In genomic region chr17:69712801-69713311, GRCh38 we compare ENCODE assay signal across 19 cellular contexts.
"Had no signal": no experiment of that assay in that cellular context is flagged by ENCODE, and none has a peak within 500 bp of the region (broad histone marks: within the 10 kb centered on the region; RNA-seq: fewer than 3 reads in every experiment).

No MANE protein-coding gene starts in this region.

- H3K4me3 Mint-ChIP-seq: activated CD8-positive, alpha-beta memory T cell treated with anti-CD3 and anti-CD28 coated beads, Interleukin-2, amount 10 ng/mL, durations not matched to agents 7 days and 5 days; activated naive CD8-positive, alpha-beta T cell treated with anti-CD3 and anti-CD28 coated beads, Interleukin-2, amount 10 ng/mL, durations not matched to agents 7 days and 5 days; naive thymus-derived CD4-positive, alpha-beta T cell; stimulated activated naive CD8-positive, alpha-beta T cell treated with anti-CD3 and anti-CD28 coated beads, Interleukin-15, Interleukin-2, amounts not matched to agents 100 ng/mL and 50 ng/mL, for 24 hours had no signal

- H3K27me3 ChIP-seq: ascending aorta, cardiac muscle cell, testis, upper lobe of right lung had no signal

- H3K9me3 Mint-ChIP-seq: stimulated activated naive CD8-positive, alpha-beta T cell treated with anti-CD3 and anti-CD28 coated beads, Interleukin-15, Interleukin-2, amounts not matched to agents 100 ng/mL and 50 ng/mL, for 24 hours had no signal

- H3K27me3 Mint-ChIP-seq: activated naive CD8-positive, alpha-beta T cell treated with anti-CD3 and anti-CD28 coated beads, Interleukin-2, amount 10 ng/mL, durations not matched to agents 7 days and 5 days; naive thymus-derived CD4-positive, alpha-beta T cell; progenitor cell of endocrine pancreas had no signal

- H3K27ac ChIP-seq: ascending aorta, cardiac muscle cell, testis, upper lobe of right lung had no signal

- H3K27ac Mint-ChIP-seq: activated CD8-positive, alpha-beta memory T cell treated with anti-CD3 and anti-CD28 coated beads, Interleukin-2, amount 10 ng/mL, durations not matched to agents 7 days and 5 days; activated naive CD8-positive, alpha-beta T cell treated with anti-CD3 and anti-CD28 coated beads, Interleukin-2, amount 10 ng/mL, durations not matched to agents 7 days and 5 days; naive thymus-derived CD4-positive, alpha-beta T cell; progenitor cell of endocrine pancreas; stimulated activated naive CD8-positive, alpha-beta T cell treated with anti-CD3 and anti-CD28 coated beads, Interleukin-15, Interleukin-2, amounts not matched to agents 100 ng/mL and 50 ng/mL, for 24 hours had no signal

- FAIRE-seq: colon had no signal

- H3K36me3 Mint-ChIP-seq: activated CD8-positive, alpha-beta memory T cell treated with anti-CD3 and anti-CD28 coated beads, Interleukin-2, amount 10 ng/mL, durations not matched to agents 7 days and 5 days; activated naive CD8-positive, alpha-beta T cell treated with anti-CD3 and anti-CD28 coated beads, Interleukin-2, amount 10 ng/mL, durations not matched to agents 7 days and 5 days had no signal

- ATAC-seq: activated CD8-positive, alpha-beta memory T cell treated with anti-CD3 and anti-CD28 coated beads, Interleukin-2, amount 10 ng/mL, durations not matched to agents 7 days and 5 days; left colon; naive thymus-derived CD4-positive, alpha-beta T cell; sciatic nerve; upper lobe of right lung had no signal

- H3K4me3 ChIP-seq: ascending aorta, cardiac muscle cell, testis, upper lobe of right lung had no signal

- H3K4me1 ChIP-seq: ascending aorta, upper lobe of right lung had no signal

- H3K9me3 ChIP-seq: ascending aorta, testis, upper lobe of right lung had no signal

- H3K36me3 ChIP-seq: ascending aorta, cardiac muscle cell, upper lobe of right lung had no signal

- DNase-seq: activated CD4-positive, alpha-beta T cell treated with anti-CD3 and anti-CD28 coated beads, Interleukin-2, amount 50 U/mL, for 48 hours; activated CD4-positive, CD25-positive, alpha-beta regulatory T cell treated with anti-CD3 and anti-CD28 coated beads, Interleukin-2, amount 50 U/mL, for 72 hours; activated CD8-positive, alpha-beta memory T cell treated with anti-CD3 and anti-CD28 coated beads, Interleukin-2, amount 10 ng/mL, durations not matched to agents 7 days and 5 days; activated naive CD8-positive, alpha-beta T cell treated with anti-CD3 and anti-CD28 coated beads, Interleukin-2, amount 10 ng/mL, durations not matched to agents 7 days and 5 days; activated T-cell treated with anti-CD3 and anti-CD28 coated beads, Interleukin-2, amount 50 U/mL, for 48 hours; foreskin melanocyte; head of caudate nucleus; left colon; naive thymus-derived CD4-positive, alpha-beta T cell; nucleus accumbens; stimulated activated CD4-positive, alpha-beta T cell treated with anti-CD3 and anti-CD28 coated beads, Interleukin-2, amount 100 ng/mL, for 24 hours; testis; upper lobe of right lung had no signal
